In genomic region chr6:107642348-107643347, GRCh38 we compare ENCODE assay signal across 14 cellular contexts.
DNase-seq lines count a peak whose midpoint lies in the region; ATAC-seq and TF ChIP-seq lines count a peak whose summit lies in the region.
"Had no signal": no experiment of that assay in that cellular context is flagged by ENCODE, and none has a peak within 500 bp of the region (broad histone marks: within the 10 kb centered on the region; RNA-seq: fewer than 3 reads in every experiment).

No MANE protein-coding gene starts in this region.

- intact Hi-C loops in dorsolateral prefrontal cortex (cut with DNase I) = no loop called here

- H3K27me3 ChIP-seq in subcutaneous abdominal adipose tissue (ENCODE audit: control insufficient read depth in 5 of 5, insufficient read depth in 4 of 5, low read length in 5 of 5) (no peaks in the 10 kb centered on the region), dorsolateral prefrontal cortex (no peaks in the 10 kb centered on the region)
- H3K27me3 ChIP-seq: breast epithelium had no signal

- H3K9me3 ChIP-seq in subcutaneous abdominal adipose tissue (ENCODE audit: control insufficient read depth in 5 of 5, low read length in 5 of 5) = no peaks in the 10 kb centered on the region
- H3K9me3 ChIP-seq: breast epithelium, SK-N-SH had no signal

- peak; percentile 71 for ATAC-seq in HG03103 (IDR thresholded peaks at IDR 0.05; ENCODE audit: low read depth, unreplicated experiment)
- no peak for ATAC-seq in HG03039 (IDR thresholded peaks at IDR 0.05; ENCODE audit: unreplicated experiment)

- DNase-seq in NCI-H2171 treated with DMSO at 0.1 percent for 48 hours (lab: John Stamatoyannopoulos, UW) (peak; percentile 17), NCI-H2171 (lab: John Stamatoyannopoulos, UW) (no peak), OCI-M1 (lab: John Stamatoyannopoulos, UW) (peak; percentile 42), dorsolateral prefrontal cortex (no peak)
- no peak for DNase-seq in activated CD8-positive, alpha-beta memory T cell treated with anti-CD3 and anti-CD28 coated beads, Interleukin-2, amount 50 U/mL, for 48 hours
- DNase-seq: 8988T, left cardiac atrium, NCI-H1105 treated with DMSO at 0.1 percent for 48 hours, NCI-H82, SK-N-SH had no signal

- peaks cover 15 to 57% (median 49%) of the 10 kb centered on the region in 5 donors for H3K4me1 ChIP-seq in subcutaneous abdominal adipose tissue (ENCODE audit: control insufficient read depth in 5 of 5, insufficient read depth in 5 of 5, low read length in 5 of 5)
- H3K4me1 ChIP-seq: breast epithelium had no signal

- H3K4me3 ChIP-seq in subcutaneous abdominal adipose tissue (ENCODE audit: low read depth in 1 of 5, low read length in 5 of 5) (peak overlapping the region in 1 of 5 donors; percentile 56), dorsolateral prefrontal cortex (no peak overlapping the region)
- H3K4me3 ChIP-seq: breast epithelium had no signal

- no peak overlapping the region for H3K9ac ChIP-seq in subcutaneous abdominal adipose tissue (ENCODE audit: low read length in 5 of 5)
- H3K9ac ChIP-seq: SK-N-SH had no signal

- peak overlapping the region; percentile 35 for H3K27ac ChIP-seq in subcutaneous abdominal adipose tissue (ENCODE audit: low read depth, low read length)
- peak overlapping the region in 9 of 59 donors; percentile 0 to 71 (median 15) for H3K27ac ChIP-seq in dorsolateral prefrontal cortex

- no peak for TF ChIP-seq CTCF in dorsolateral prefrontal cortex (IDR thresholded peaks at IDR 0.05 in 54 of 56, conservative IDR thresholded peaks at IDR 0.05 in 2 of 56; ENCODE audit: low read depth in 1 of 56, partially characterized antibody in 56 of 56)

- no peaks in the 10 kb centered on the region for H3K36me3 ChIP-seq in subcutaneous abdominal adipose tissue (ENCODE audit: control insufficient read depth in 5 of 5, insufficient read depth in 5 of 5, low read length in 5 of 5)
- H3K36me3 ChIP-seq: breast epithelium had no signal

Comparison
In these comparisons a context has a peak if more than half of its experiments do, and no peak if none do; other contexts are left out.
1. DNase-seq: peak in NCI-H2171 treated with DMSO at 0.1 percent for 48 hours (single experiment) and OCI-M1 (single experiment); none in NCI-H2171 (single experiment), activated CD8-positive, alpha-beta memory T cell treated with anti-CD3 and anti-CD28 coated beads, Interleukin-2, amount 50 U/mL, for 48 hours (single experiment) and dorsolateral prefrontal cortex (0 of 10).